In the genomic region with DNA sequence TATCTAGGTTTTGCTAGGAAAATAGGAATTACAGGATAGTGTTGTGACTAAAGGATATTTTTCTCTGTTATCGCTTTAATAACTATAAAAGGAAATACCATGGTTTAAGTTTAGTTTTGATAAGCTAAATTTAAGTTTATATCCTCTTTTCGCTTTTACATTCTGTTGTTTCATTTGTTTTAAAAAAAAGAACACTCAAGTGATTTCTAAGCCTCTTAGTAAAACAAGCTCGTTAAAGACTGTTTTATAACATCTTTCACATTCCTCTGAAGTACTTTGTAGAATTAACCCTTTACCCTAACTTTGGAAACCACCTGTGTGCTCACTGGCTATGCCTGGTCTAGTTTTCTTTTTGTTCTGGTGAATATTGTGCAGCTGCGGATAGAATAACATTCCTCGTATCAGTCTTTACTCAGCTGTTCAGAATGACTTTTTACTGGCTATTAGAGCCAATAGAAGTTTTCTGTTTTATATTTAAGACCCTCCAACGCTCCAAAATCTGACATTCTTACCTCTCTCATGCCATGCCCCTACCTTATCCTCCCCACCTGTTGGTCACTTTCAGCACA, we compare ENCODE assay signal across 27 cellular contexts.
DNase-seq lines count a peak whose midpoint lies in the region; ATAC-seq, FAIRE-seq and TF ChIP-seq lines count a peak whose summit lies in the region.
"Had no signal": no experiment of that assay in that cellular context is flagged by ENCODE, and none has a peak within 500 bp of the region (broad histone marks: within the 10 kb centered on the region; RNA-seq: fewer than 3 reads in every experiment).

No MANE protein-coding gene starts in this region.

- peaks cover 22% of the 10 kb centered on the region for H3K36me3 Mint-ChIP-seq in brain
- no peaks in the 10 kb centered on the region for H3K36me3 Mint-ChIP-seq in activated CD4-positive, alpha-beta memory T cell treated with anti-CD3 and anti-CD28 coated beads for 36 hours
- H3K36me3 Mint-ChIP-seq: activated naive CD4-positive, alpha-beta T cell treated with anti-CD3 and anti-CD28 coated beads, Interleukin-2, amount 10 ng/mL, durations not matched to agents 7 days and 5 days; CD8-positive, alpha-beta T cell had no signal

- no peak for DNase-seq in D721Med (ENCODE audit: insufficient read length, low spot score)
- no peak for DNase-seq in lower lobe of right lung
- DNase-seq in sciatic nerve (ENCODE audit: low spot score), result no peak
- no peak for DNase-seq in epidermal melanocyte (ENCODE audit: insufficient read length, low spot score)
- DNase-seq in activated CD4-positive, alpha-beta memory T cell treated with anti-CD3 and anti-CD28 coated beads for 36 hours, result no peak
- DNase-seq in activated effector memory CD4-positive, alpha-beta T cell treated with anti-CD3 and anti-CD28 coated beads, Interleukin-2, amount 50 U/mL, for 16 hours, result no peak
- DNase-seq in DMS 273 treated with DMSO at 0.1 percent for 48 hours (lab: John Stamatoyannopoulos, UW), result no peak
- DNase-seq: activated CD4-positive, alpha-beta memory T cell treated with anti-CD3 and anti-CD28 coated beads, Interleukin-2, amount 10 ng/mL, durations not matched to agents 7 days and 5 days; activated CD4-positive, alpha-beta T cell treated with anti-CD3 and anti-CD28 coated beads for 1 hour; activated CD8-positive, alpha-beta memory T cell treated with anti-CD3 and anti-CD28 coated beads, Interleukin-2, amount 50 U/mL, for 48 hours; activated naive CD4-positive, alpha-beta T cell treated with anti-CD3 and anti-CD28 coated beads, Interleukin-2, amount 10 ng/mL, durations not matched to agents 7 days and 5 days; BE2C; CD8-positive, alpha-beta T cell; naive thymus-derived CD8-positive, alpha-beta T cell; NCI-H1694 treated with DMSO at 0.1 percent for 48 hours; NCI-H446; NCI-H748 treated with DMSO at 0.1 percent for 48 hours; SIG-M5; stimulated activated CD4-positive, alpha-beta T cell treated with anti-CD3 and anti-CD28 coated beads, Interleukin-2, amount 100 ng/mL, for 24 hours; stimulated activated naive CD8-positive, alpha-beta T cell treated with anti-CD3 and anti-CD28 coated beads, Interleukin-15, Interleukin-2, amounts not matched to agents 100 U/mL and 50 U/mL, for 24 hours; testis had no signal

- H3K4me3 ChIP-seq in lower lobe of right lung, result no peak overlapping the region
- H3K4me3 ChIP-seq: testis had no signal

- peak; percentile 87 for FAIRE-seq in D721Med (lab: Jason Lieb, UNC)
- FAIRE-seq: colon had no signal

- peaks cover 16 to 24% (median 19%) of the 10 kb centered on the region in 5 experiments for H3K9me3 Mint-ChIP-seq in brain
- H3K9me3 Mint-ChIP-seq in activated CD4-positive, alpha-beta memory T cell treated with anti-CD3 and anti-CD28 coated beads for 36 hours, result peaks cover 11% of the 10 kb centered on the region

- TF ChIP-seq CTCF in D721Med (IDR thresholded peaks at IDR 0.05; ENCODE audit: insufficient read depth, missing control alignments), result no peak
- no peak for TF ChIP-seq CTCF in brain (conservative IDR thresholded peaks at IDR 0.05)
- no peak for TF ChIP-seq CTCF in lower lobe of right lung (IDR thresholded peaks at IDR 0.05)

- peaks cover 7% of the 10 kb centered on the region for H3K9me3 ChIP-seq in lower lobe of right lung
- H3K9me3 ChIP-seq: BE2C, testis had no signal

- ATAC-seq in lower lobe of right lung, result peak; percentile 29 to 46
- peak; percentile 33 for ATAC-seq in sciatic nerve
- ATAC-seq: CD8-positive, alpha-beta T cell; naive thymus-derived CD8-positive, alpha-beta T cell; Panc1; stimulated activated naive CD8-positive, alpha-beta T cell treated with anti-CD3 and anti-CD28 coated beads, Interleukin-15, Interleukin-2, amounts not matched to agents 100 U/mL and 50 U/mL, for 24 hours had no signal

- peaks cover 60% of the 10 kb centered on the region for H3K4me1 ChIP-seq in lower lobe of right lung
- H3K4me1 ChIP-seq: BE2C, testis had no signal

- intact Hi-C loops in lower lobe of right lung (cut with DNase I), result no loop called here
- intact Hi-C loops in sciatic nerve (cut with DNase I), result no loop called here
- intact Hi-C loops in activated CD4-positive, alpha-beta memory T cell treated with anti-CD3 and anti-CD28 coated beads for 36 hours (cut with micrococcal nuclease), result no loop called here

- POLR2A ChIA-PET in activated CD4-positive, alpha-beta memory T cell treated with anti-CD3 and anti-CD28 coated beads for 36 hours (lab: Charles Lee), result no interaction called here

- CTCF ChIA-PET in activated CD4-positive, alpha-beta memory T cell treated with anti-CD3 and anti-CD28 coated beads for 36 hours (lab: Charles Lee), result no interaction called here

- H3K27ac ChIP-seq in lower lobe of right lung, result no peak overlapping the region
- H3K27ac ChIP-seq: epithelial cell of prostate, testis had no signal

- H3K4me3 Mint-ChIP-seq in brain, result peak overlapping the region in 1 of 5 experiments; percentile 66
- no peak overlapping the region for H3K4me3 Mint-ChIP-seq in activated CD4-positive, alpha-beta memory T cell treated with anti-CD3 and anti-CD28 coated beads for 36 hours
- H3K4me3 Mint-ChIP-seq: activated CD4-positive, alpha-beta memory T cell treated with anti-CD3 and anti-CD28 coated beads, Interleukin-2, amount 10 ng/mL, durations not matched to agents 7 days and 5 days; activated naive CD4-positive, alpha-beta T cell treated with anti-CD3 and anti-CD28 coated beads, Interleukin-2, amount 10 ng/mL, durations not matched to agents 7 days and 5 days; activated T-helper 1 cell treated with anti-CD3 and anti-CD28 coated beads, Interleukin-12 subunit alpha, Interleukin-12 subunit beta, Interleukin-2, Interleukin-4 antibody, amounts not matched to agents 30 ng/mL and 10 ng/mL and 1 ng/mL, durations not matched to agents 14 hours and 24 hours and 36 hours; CD8-positive, alpha-beta T cell; naive thymus-derived CD8-positive, alpha-beta T cell; T-helper 2 cell treated with Interferon-gamma antibody and Interleukin-4, amounts not matched to agents 5 μg/mL and 100 μg/mL, for 36 hours had no signal

- no peaks in the 10 kb centered on the region for H3K27me3 ChIP-seq in lower lobe of right lung (ENCODE audit: low read depth)
- H3K27me3 ChIP-seq: BE2C, testis had no signal

- H3K4me1 Mint-ChIP-seq in brain, result peaks cover 48% of the 10 kb centered on the region
- H3K4me1 Mint-ChIP-seq in activated CD4-positive, alpha-beta memory T cell treated with anti-CD3 and anti-CD28 coated beads for 36 hours (ENCODE audit: low read depth), result no peaks in the 10 kb centered on the region
- H3K4me1 Mint-ChIP-seq: activated CD4-positive, alpha-beta memory T cell treated with anti-CD3 and anti-CD28 coated beads, Interleukin-2, amount 10 ng/mL, durations not matched to agents 7 days and 5 days; activated naive CD4-positive, alpha-beta T cell treated with anti-CD3 and anti-CD28 coated beads, Interleukin-2, amount 10 ng/mL, durations not matched to agents 7 days and 5 days; naive thymus-derived CD8-positive, alpha-beta T cell had no signal

- peak overlapping the region in 3 of 5 experiments; percentile 60 to 72 (median 65) for H3K27ac Mint-ChIP-seq in brain
- no peak overlapping the region for H3K27ac Mint-ChIP-seq in activated CD4-positive, alpha-beta memory T cell treated with anti-CD3 and anti-CD28 coated beads for 36 hours
- H3K27ac Mint-ChIP-seq: activated CD4-positive, alpha-beta memory T cell treated with anti-CD3 and anti-CD28 coated beads, Interleukin-2, amount 10 ng/mL, durations not matched to agents 7 days and 5 days; activated naive CD4-positive, alpha-beta T cell treated with anti-CD3 and anti-CD28 coated beads, Interleukin-2, amount 10 ng/mL, durations not matched to agents 7 days and 5 days; activated T-helper 1 cell treated with anti-CD3 and anti-CD28 coated beads, Interleukin-12 subunit alpha, Interleukin-12 subunit beta, Interleukin-2, Interleukin-4 antibody, amounts not matched to agents 30 ng/mL and 10 ng/mL and 1 ng/mL, durations not matched to agents 14 hours and 24 hours and 36 hours; CD8-positive, alpha-beta T cell; naive thymus-derived CD8-positive, alpha-beta T cell; T-helper 2 cell treated with Interferon-gamma antibody and Interleukin-4, amounts not matched to agents 5 μg/mL and 100 μg/mL, for 36 hours had no signal

- H3K36me3 ChIP-seq in lower lobe of right lung, result no peaks in the 10 kb centered on the region
- H3K36me3 ChIP-seq: BE2C had no signal

- peaks cover 3% of the 10 kb centered on the region for H3K27me3 Mint-ChIP-seq in brain
- H3K27me3 Mint-ChIP-seq in activated CD4-positive, alpha-beta memory T cell treated with anti-CD3 and anti-CD28 coated beads for 36 hours, result no peaks in the 10 kb centered on the region
- H3K27me3 Mint-ChIP-seq: activated CD4-positive, alpha-beta memory T cell treated with anti-CD3 and anti-CD28 coated beads, Interleukin-2, amount 10 ng/mL, durations not matched to agents 7 days and 5 days; activated naive CD4-positive, alpha-beta T cell treated with anti-CD3 and anti-CD28 coated beads, Interleukin-2, amount 10 ng/mL, durations not matched to agents 7 days and 5 days had no signal
